In genomic region chr3:25428003-25428861, GRCh38 we compare ENCODE assay signal across 8 cellular contexts. TPM values are rescaled to one million over a fixed set of nuclear protein-coding genes. Genes with fewer than 3 reads are reported as not detected.
DNase-seq lines count a peak whose midpoint lies in the region; ATAC-seq and TF ChIP-seq lines count a peak whose summit lies in the region.

RARB (plus strand) TSS chr3:25428263; CDS start chr3:25428732, 469 bp downstream.

- H3K79me1 ChIP-seq in mesendoderm (ENCODE audit: low read length), result no peaks in the 10 kb centered on the region

- H3K27me3 ChIP-seq in mesendoderm (ENCODE audit: insufficient read depth, low read length, poor library complexity) (no peaks in the 10 kb centered on the region), transverse colon (no peaks in the 10 kb centered on the region)

- CTCF ChIA-PET in activated CD4-positive, alpha-beta T cell treated with anti-CD3 and anti-CD28 coated beads, Interleukin-2, amount 10 ng/mL, durations not matched to agents 7 days and 5 days (lab: Charles Lee), result interaction anchor here (1.0 kb wide), 1 partner anchor 17 kb away, joined by 3 read pairs; no protein-coding TSS in a partner anchor

- no CpG with 5 or more reads among the region's 26 CpGs for WGBS in mesendoderm (ENCODE audit: extremely low coverage, insufficient coverage, low lambda C conversion rate)
- WGBS in transverse colon (ENCODE audit: low coverage in 1 of 2), 2 donors, result 18 to 27% methylated on average over 6 to 26 of the region's 26 CpGs

- peak within 1 kb of the TSS; percentile 93 for H4K8ac ChIP-seq in mesendoderm (ENCODE audit: low read depth, low read length)

- H3K27ac ChIP-seq in mesendoderm (ENCODE audit: low read depth, low read length) (peak within 1 kb of the TSS; percentile 40), transverse colon (peak within 1 kb of the TSS; percentile 84 to 91 (median 85))

- no peaks in the 10 kb centered on the region for H3K9me3 Mint-ChIP-seq in activated CD4-positive, alpha-beta T cell treated with anti-CD3 and anti-CD28 coated beads, Interleukin-2, amount 10 ng/mL, durations not matched to agents 7 days and 5 days

- peaks cover 44% of the 10 kb centered on the region for H3K27me3 Mint-ChIP-seq in activated CD4-positive, alpha-beta T cell treated with anti-CD3 and anti-CD28 coated beads, Interleukin-2, amount 10 ng/mL, durations not matched to agents 7 days and 5 days

- peak; percentile 71 for ATAC-seq in HG02981 (IDR thresholded peaks at IDR 0.05; ENCODE audit: unreplicated experiment)

- peaks cover 3% of the 10 kb centered on the region for H3K4me1 Mint-ChIP-seq in activated CD4-positive, alpha-beta T cell treated with anti-CD3 and anti-CD28 coated beads, Interleukin-2, amount 10 ng/mL, durations not matched to agents 7 days and 5 days

- no peak within 1 kb of the TSS for H4K5ac ChIP-seq in mesendoderm (ENCODE audit: low read length)

- H3K9me3 ChIP-seq in transverse colon, result no peaks in the 10 kb centered on the region

- no peak within 1 kb of the TSS for H3K4me3 Mint-ChIP-seq in activated CD4-positive, alpha-beta T cell treated with anti-CD3 and anti-CD28 coated beads, Interleukin-2, amount 10 ng/mL, durations not matched to agents 7 days and 5 days

- intact Hi-C loops in transverse colon (cut with DNase I; ENCODE audit: low total_unique reads), result no loop called here

- H2BK120ac ChIP-seq in mesendoderm (ENCODE audit: low read depth, low read length), result peak within 1 kb of the TSS; percentile 88

- TF ChIP-seq CTCF in epithelial cell of proximal tubule (conservative IDR thresholded peaks at IDR 0.05; ENCODE audit: low read depth, low read length), result no peak
- no peak for TF ChIP-seq CTCF in transverse colon (IDR thresholded peaks at IDR 0.05)

- no peaks in the 10 kb centered on the region for H3K36me3 Mint-ChIP-seq in activated CD4-positive, alpha-beta T cell treated with anti-CD3 and anti-CD28 coated beads, Interleukin-2, amount 10 ng/mL, durations not matched to agents 7 days and 5 days (ENCODE audit: low read depth)

- no peak for TF ChIP-seq EP300 in transverse colon (IDR thresholded peaks at IDR 0.05; ENCODE audit: low read depth)

- H3K79me2 ChIP-seq in mesendoderm (ENCODE audit: control insufficient read depth, insufficient read depth, low read length), result no peaks in the 10 kb centered on the region

- no peaks in the 10 kb centered on the region for H3K36me3 ChIP-seq in mesendoderm (ENCODE audit: control insufficient read depth, insufficient read depth, low read length)
- no peaks in the 10 kb centered on the region for H3K36me3 ChIP-seq in transverse colon

- no peak within 1 kb of the TSS for H2BK5ac ChIP-seq in mesendoderm (ENCODE audit: low read length)

- in situ Hi-C loops in transverse colon (cut with MboI; ENCODE audit: low pct_ligation_motif_present in 1 of 4, low pct_unique_long_range_greater_than_20kb in 1 of 4, low sequenced_read_pairs in 3 of 4), result no loop called here

- H2BK15ac ChIP-seq in mesendoderm (replicated peaks; ENCODE audit: low read depth), result no peak within 1 kb of the TSS

- TF ChIP-seq POLR2A in transverse colon (IDR thresholded peaks at IDR 0.05), result peak; percentile 83

- H3K23ac ChIP-seq in mesendoderm (ENCODE audit: low read length), result no peak within 1 kb of the TSS

- H3K4me3 ChIP-seq in epithelial cell of proximal tubule (ENCODE audit: low read depth, low read length), result peak within 1 kb of the TSS; percentile 64
- peak within 1 kb of the TSS; percentile 54 for H3K4me3 ChIP-seq in mesendoderm (ENCODE audit: low read length)
- H3K4me3 ChIP-seq in transverse colon, result peak within 1 kb of the TSS; percentile 33 to 67 (median 51)

- DNase-seq in GM03348 (ENCODE audit: low spot score), result peak; percentile 90
- DNase-seq in SIG-M5 treated with dmso at 0.1 percent for 504 hours (lab: John Stamatoyannopoulos, UW; ENCODE audit: unreplicated experiment), result peak; percentile 90
- DNase-seq in epithelial cell of proximal tubule (ENCODE audit: low read depth), result peak; percentile 60
- peak; percentile 89 for DNase-seq in mesendoderm
- DNase-seq in transverse colon, result peak; percentile 55
- DNase-seq in activated CD4-positive, alpha-beta T cell treated with anti-CD3 and anti-CD28 coated beads, Interleukin-2, amount 10 ng/mL, durations not matched to agents 7 days and 5 days, result no peak
- DNase-seq in stimulated activated CD4-positive, alpha-beta T cell treated with anti-CD3 and anti-CD28 coated beads, Interleukin-15, amount 100 ng/mL, for 24 hours, result no peak

- no peak within 1 kb of the TSS for H3K27ac Mint-ChIP-seq in activated CD4-positive, alpha-beta T cell treated with anti-CD3 and anti-CD28 coated beads, Interleukin-2, amount 10 ng/mL, durations not matched to agents 7 days and 5 days

- POLR2A ChIA-PET in activated CD4-positive, alpha-beta T cell treated with anti-CD3 and anti-CD28 coated beads, Interleukin-2, amount 10 ng/mL, durations not matched to agents 7 days and 5 days (lab: Charles Lee), result no interaction called here

- H3K4me2 ChIP-seq in mesendoderm (ENCODE audit: low read length), result peak within 1 kb of the TSS; percentile 74

- H3K18ac ChIP-seq in mesendoderm (ENCODE audit: low read length), result peak within 1 kb of the TSS; percentile 96

- no peak within 1 kb of the TSS for H3K4ac ChIP-seq in mesendoderm (ENCODE audit: low read depth, low read length)

- peak within 1 kb of the TSS; percentile 83 for H3K56ac ChIP-seq in mesendoderm (ENCODE audit: low read length)

- H2AK5ac ChIP-seq in mesendoderm (ENCODE audit: low read length), result no peak within 1 kb of the TSS

- H3K4me1 ChIP-seq in mesendoderm (ENCODE audit: control insufficient read depth, low read depth, low read length) (no peaks in the 10 kb centered on the region), transverse colon (peaks cover 8 to 46% (median 32%) of the 10 kb centered on the region in 4 donors)

- H3K9ac ChIP-seq in mesendoderm (ENCODE audit: low read length), result peak within 1 kb of the TSS; percentile 67

RNA-seq across cellular contexts. Expression of gene RARB, which starts in this region (rescaled TPM):
- total RNA-seq in epithelial cell of proximal tubule (2.0 and 4.6 TPM in 2 replicates), transverse colon (1 to 10 TPM in 3 of 4 donors, not detected in 1; 2.4 to 4.5 (median 2.9) TPM)
- 0.14 TPM for polyA plus RNA-seq in mesendoderm (2013, experiment 1 of 2)
- polyA plus RNA-seq in mesendoderm (2013, experiment 2 of 2), result 0.18 TPM
- not detected for total RNA-seq in activated CD4-positive, alpha-beta T cell treated with anti-CD3 and anti-CD28 coated beads, Interleukin-2, amount 10 ng/mL, durations not matched to agents 7 days and 5 days

Comparison
In these comparisons a context has a peak if more than half of its experiments do, and no peak if none do; other contexts are left out.
1. DNase-seq: peak in GM03348 (single experiment), SIG-M5 treated with dmso at 0.1 percent for 504 hours (single experiment), epithelial cell of proximal tubule (single experiment), mesendoderm (single experiment) and transverse colon (single experiment); none in activated CD4-positive, alpha-beta T cell treated with anti-CD3 and anti-CD28 coated beads, Interleukin-2, amount 10 ng/mL, durations not matched to agents 7 days and 5 days (single experiment) and stimulated activated CD4-positive, alpha-beta T cell treated with anti-CD3 and anti-CD28 coated beads, Interleukin-15, amount 100 ng/mL, for 24 hours (single experiment).
2. Peak in every context shown above with its lines, with median percentiles within 50 percentile points of each other: H3K4me3 ChIP-seq.